ENCODE assay signal across 17 cellular contexts in the genomic region with DNA sequence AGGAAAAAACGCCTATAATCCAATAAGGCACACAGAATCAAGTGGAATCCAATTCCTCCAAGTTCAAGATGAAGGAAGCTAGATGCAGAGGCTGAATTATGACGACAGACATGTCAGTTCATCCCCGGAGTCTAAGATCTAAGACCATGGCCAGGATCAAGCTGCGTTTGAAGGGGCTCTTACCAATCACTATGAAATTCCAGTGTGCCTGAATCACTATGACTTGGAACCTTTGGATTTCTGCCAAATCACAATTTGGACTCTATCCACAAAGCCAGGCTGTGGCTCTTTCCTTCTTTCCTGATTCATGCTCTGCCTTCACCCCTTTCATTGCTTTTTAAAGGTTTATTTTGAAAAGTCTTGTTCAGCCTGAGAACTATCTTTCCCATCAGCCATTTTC. TPM values are rescaled to one million over a fixed set of nuclear protein-coding genes. Genes with fewer than 3 reads are reported as not detected.
DNase-seq lines count a peak whose midpoint lies in the region; TF ChIP-seq lines count a peak whose summit lies in the region.
"Had no signal": no experiment of that assay in that cellular context is flagged by ENCODE, and none has a peak within 500 bp of the region (broad histone marks: within the 10 kb centered on the region; RNA-seq: fewer than 3 reads in every experiment).

No MANE protein-coding gene starts in this region.

- H3K27me3 ChIP-seq in ACC112 (ENCODE audit: insufficient read depth, low read length) (peaks cover 24% of the 10 kb centered on the region; the same call in 1 of the 2 replicates), SK-N-SH (ENCODE audit: insufficient read depth) (peaks cover 6% of the 10 kb centered on the region; the same call in 1 of the 2 replicates)

- no peaks in the 10 kb centered on the region for H3K9me2 ChIP-seq in SK-N-SH

- H3K27me3 Mint-ChIP-seq in endothelial cell (ENCODE audit: unreplicated experiment), result no peaks in the 10 kb centered on the region

- no peaks in the 10 kb centered on the region for H4K20me1 ChIP-seq in SK-N-SH (ENCODE audit: insufficient read depth)

- H3K27ac ChIP-seq in ACC112 (ENCODE audit: low read depth, low read length) (no peak overlapping the region), SK-N-SH (ENCODE audit: low read depth in 2 of 2, low read length in 1 of 2) (peak overlapping the region in 1 of 2 experiments; percentile 58; a peak in 2 of 4 replicates)
- H3K27ac ChIP-seq: transverse colon had no signal

- CTCF ChIA-PET in SK-N-SH (lab: Yijun Ruan, JAX), result no interaction called here

- POLR2A ChIA-PET in SK-N-SH (lab: Yijun Ruan, JAX), result no interaction called here

- H3F3A ChIP-seq in SK-N-SH (replicated peaks; ENCODE audit: insufficient read depth), result peaks cover 9% of the 10 kb centered on the region

- H3K4me3 ChIP-seq in ACC112 (ENCODE audit: low read depth, low read length), result 0 out of 2 replicates have a peak overlapping the region, but pooled peaks have one; percentile 11
- H3K4me3 ChIP-seq in SK-N-SH (ENCODE audit: low read depth in 2 of 2, low read length in 1 of 2), result no peak overlapping the region
- H3K4me3 ChIP-seq: HAP-1, transverse colon had no signal

- DNase-seq in GM04504 (ENCODE audit: low read depth) (peak; percentile 80), SK-N-SH (no peak), glomerular endothelial cell (ENCODE audit: extremely low read depth, low read depth, low spot score) (peak; percentile 52), endothelial cell (ENCODE audit: low spot score) (no peak), HuH-7 (ENCODE audit: low spot score) (no peak), NCI-H1930 (lab: John Stamatoyannopoulos, UW) (no peak), medulla oblongata (ENCODE audit: extremely low spot score) (no peak)
- DNase-seq: activated CD4-positive, alpha-beta T cell treated with anti-CD3 and anti-CD28 coated beads, Interleukin-2, amount 50 U/mL, for 1 hour; activated effector memory CD4-positive, alpha-beta T cell treated with anti-CD3 and anti-CD28 coated beads, Interleukin-2, amount 50 U/mL, for 16 hours; CD4-positive, CD25-positive, alpha-beta regulatory T cell; NCI-H748 treated with DMSO at 0.1 percent for 48 hours; retina; transverse colon had no signal

- TF ChIP-seq EP300 in SK-N-SH (IDR thresholded peaks at IDR 0.05; ENCODE audit: borderline replicate concordance in 1 of 2, low read depth in 1 of 2, low read length in 1 of 2), result peak in 1 of 2 experiments; percentile 44; a peak in 1 of 4 replicates

- no peak overlapping the region for H2AFZ ChIP-seq in ACC112 (ENCODE audit: low read length, unreplicated experiment)
- H2AFZ ChIP-seq in SK-N-SH (ENCODE audit: low read depth), result peak overlapping the region; percentile 80; the same call in 1 of the 2 replicates

- no peaks in the 10 kb centered on the region for H3K4me1 Mint-ChIP-seq in endothelial cell (ENCODE audit: unreplicated experiment)

- H3K27ac Mint-ChIP-seq in endothelial cell (ENCODE audit: unreplicated experiment), result no peak overlapping the region
- H3K27ac Mint-ChIP-seq: CD4-positive, CD25-positive, alpha-beta regulatory T cell had no signal

- no peaks in the 10 kb centered on the region for H3K36me3 ChIP-seq in ACC112 (ENCODE audit: insufficient read depth, low read length)
- no peaks in the 10 kb centered on the region for H3K36me3 ChIP-seq in SK-N-SH (replicated peaks in 1 of 2; ENCODE audit: control insufficient read depth in 1 of 2, insufficient read depth in 2 of 2, low read length in 1 of 2)
- H3K36me3 ChIP-seq: HAP-1, transverse colon had no signal

- TF ChIP-seq RAD21 in SK-N-SH (IDR thresholded peaks at IDR 0.05; ENCODE audit: low read length), result no peak

- no peaks in the 10 kb centered on the region for H3K9me3 ChIP-seq in SK-N-SH
- H3K9me3 ChIP-seq: HAP-1, transverse colon had no signal

- TF ChIP-seq CTCF in SK-N-SH (IDR thresholded peaks at IDR 0.05) (no peak), endothelial cell (IDR thresholded peaks at IDR 0.05; ENCODE audit: unreplicated experiment) (no peak)

- H3K79me2 ChIP-seq in ACC112 (ENCODE audit: control insufficient read depth, insufficient read depth, low read length, unreplicated experiment) (no peaks in the 10 kb centered on the region), SK-N-SH (ENCODE audit: insufficient read depth) (no peaks in the 10 kb centered on the region)

- H3K4me3 Mint-ChIP-seq in endothelial cell (ENCODE audit: unreplicated experiment), result no peak overlapping the region
- H3K4me3 Mint-ChIP-seq: CD4-positive, CD25-positive, alpha-beta regulatory T cell had no signal

- peaks cover 4% of the 10 kb centered on the region for H3K36me3 Mint-ChIP-seq in endothelial cell (ENCODE audit: low read depth, unreplicated experiment)

- H3K4me1 ChIP-seq in ACC112 (ENCODE audit: control insufficient read depth, insufficient read depth, low read length, unreplicated experiment), result peaks cover 17% of the 10 kb centered on the region
- H3K4me1 ChIP-seq in SK-N-SH (ENCODE audit: control insufficient read depth in 1 of 2, insufficient read depth in 2 of 2, low read depth in 1 of 2, low read length in 1 of 2), result peaks cover 0 to 12% of the 10 kb centered on the region in 2 experiments; a peak in 1 of 4 replicates
- H3K4me1 ChIP-seq: HAP-1, transverse colon had no signal

- WGBS in SK-N-SH (ENCODE audit: low lambda C conversion rate), result 2% methylated on average over 4 of the region's 4 CpGs

- H3K9ac ChIP-seq in SK-N-SH, result no peak overlapping the region

- peak overlapping the region; percentile 74 for H3K4me2 ChIP-seq in SK-N-SH

- H3K9me3 Mint-ChIP-seq in endothelial cell (ENCODE audit: unreplicated experiment), result no peaks in the 10 kb centered on the region

TF ChIP-seq in SK-N-SH, 30 proteins besides CTCF, POLR2A, EP300 and RAD21:
- TF ChIP-seq JUND (IDR thresholded peaks at IDR 0.05), result peak; percentile 61
- TF ChIP-seq, protein P1, sequence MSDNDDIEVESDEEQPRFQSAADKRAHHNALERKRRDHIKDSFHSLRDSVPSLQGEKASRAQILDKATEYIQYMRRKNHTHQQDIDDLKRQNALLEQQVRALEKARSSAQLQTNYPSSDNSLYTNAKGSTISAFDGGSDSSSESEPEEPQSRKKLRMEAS (IDR thresholded peaks at IDR 0.05; ENCODE audit: low read depth), result 0 out of 2 replicates have a peak, but pooled peaks have one; percentile 24
- TF ChIP-seq SMC3 (IDR thresholded peaks at IDR 0.05; ENCODE audit: low read depth, low read length), result no peak
- peak; percentile 62; the same call in 1 of the 2 replicates for TF ChIP-seq TEAD4 (IDR thresholded peaks at IDR 0.05; ENCODE audit: borderline replicate concordance, insufficient read depth)
- no peak for TF ChIP-seq FOXM1 (IDR thresholded peaks at IDR 0.05; ENCODE audit: low read depth)
- peak; percentile 71 for TF ChIP-seq TCF12 (IDR thresholded peaks at IDR 0.05)
- TF ChIP-seq, protein P2, sequence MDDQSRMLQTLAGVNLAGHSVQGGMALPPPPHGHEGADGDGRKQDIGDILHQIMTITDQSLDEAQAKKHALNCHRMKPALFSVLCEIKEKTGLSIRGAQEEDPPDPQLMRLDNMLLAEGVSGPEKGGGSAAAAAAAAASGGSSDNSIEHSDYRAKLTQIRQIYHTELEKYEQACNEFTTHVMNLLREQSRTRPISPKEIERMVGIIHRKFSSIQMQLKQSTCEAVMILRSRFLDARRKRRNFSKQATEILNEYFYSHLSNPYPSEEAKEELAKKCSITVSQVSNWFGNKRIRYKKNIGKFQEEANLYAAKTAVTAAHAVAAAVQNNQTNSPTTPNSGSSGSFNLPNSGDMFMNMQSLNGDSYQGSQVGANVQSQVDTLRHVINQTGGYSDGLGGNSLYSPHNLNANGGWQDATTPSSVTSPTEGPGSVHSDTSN (IDR thresholded peaks at IDR 0.05), result peak; percentile 81
- TF ChIP-seq NFIC (IDR thresholded peaks at IDR 0.05; ENCODE audit: borderline replicate concordance), result peak; percentile 97
- TF ChIP-seq FOSL2 (IDR thresholded peaks at IDR 0.05; ENCODE audit: borderline replicate concordance, low read depth), result peak; percentile 90
- TF ChIP-seq RXRA (IDR thresholded peaks at IDR 0.05; ENCODE audit: borderline replicate concordance, low read depth), result no peak

RNA-seq across cellular contexts. Expression of a gene that starts 17.1 kb away (rescaled TPM):
- not detected in 2 replicates for polyA plus RNA-seq in SK-N-SH (2012; rRNA removed)
- not detected in 2 replicates for polyA plus RNA-seq in SK-N-SH (2012; cell fraction: cytosol; rRNA removed)
- polyA plus RNA-seq in SK-N-SH (2012; cell fraction: nucleus; rRNA removed), result not detected in 2 replicates
- total RNA-seq in glomerular endothelial cell, result not detected in 2 replicates
- total RNA-seq in endothelial cell (ENCODE audit: unreplicated experiment), result 0.33 TPM
- total RNA-seq: CD4-positive, CD25-positive, alpha-beta regulatory T cell; mesenteric fat pad; transverse colon had no signal
- polyA plus RNA-seq: CD4-positive, CD25-positive, alpha-beta regulatory T cell had no signal

RNA-seq across cellular contexts. Expression of a gene that starts 27.1 kb away (rescaled TPM):
- not detected in 2 replicates for polyA plus RNA-seq in SK-N-SH (2012; rRNA removed)
- polyA plus RNA-seq in SK-N-SH (2012; cell fraction: cytosol; rRNA removed), result not detected in 2 replicates
- polyA plus RNA-seq in SK-N-SH (2012; cell fraction: nucleus; rRNA removed), result not detected in 2 replicates
- total RNA-seq in glomerular endothelial cell (not detected in 2 replicates), endothelial cell (ENCODE audit: unreplicated experiment) (0.67 TPM)
- total RNA-seq: CD4-positive, CD25-positive, alpha-beta regulatory T cell; chondrocyte; mesenteric fat pad; transverse colon had no signal
- polyA plus RNA-seq: CD4-positive, CD25-positive, alpha-beta regulatory T cell had no signal

Comparison
In these comparisons a context has a peak if more than half of its experiments do, and no peak if none do; other contexts are left out.
1. DNase-seq: peak in GM04504 (single experiment) and glomerular endothelial cell (single experiment); none in SK-N-SH (single experiment), endothelial cell (single experiment), HuH-7 (single experiment), NCI-H1930 (0 of 2) and medulla oblongata (single experiment).